ENCODE assay signal across 10 cellular contexts in the genomic region with DNA sequence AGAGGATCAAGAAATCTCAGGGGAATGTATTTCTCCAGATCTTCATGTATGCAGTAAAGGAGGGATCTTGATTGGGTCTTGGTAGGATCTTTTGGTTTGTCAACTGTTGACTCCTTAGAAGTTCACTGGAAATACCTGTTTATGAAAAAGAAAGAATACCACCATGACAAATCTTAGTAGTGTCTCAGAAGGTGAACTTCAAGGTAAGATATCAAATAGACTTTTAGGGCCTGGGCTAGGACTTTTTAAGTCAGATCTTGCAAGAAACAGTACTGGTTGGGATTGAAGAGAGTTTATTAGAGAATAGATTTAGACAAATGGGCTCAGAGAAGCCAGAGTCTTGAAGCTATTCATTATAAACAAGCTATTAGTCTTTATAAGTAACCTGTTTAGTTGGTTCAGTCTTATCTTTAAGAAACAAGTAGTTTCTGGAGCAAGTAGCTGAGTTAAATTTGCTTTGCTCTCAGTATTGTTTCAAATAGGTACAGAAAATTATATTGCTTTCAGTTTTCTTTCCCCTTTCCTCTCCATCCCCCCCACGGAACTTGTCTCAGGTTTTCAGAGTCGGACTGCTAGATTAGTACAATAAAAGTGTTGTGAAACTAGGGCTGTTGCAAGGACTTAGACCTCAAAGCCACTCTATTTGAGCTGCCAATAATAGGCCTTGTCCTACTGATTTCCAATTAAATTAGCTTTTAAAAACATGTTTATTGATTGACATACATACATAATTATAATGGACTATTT.
DNase-seq lines count a peak whose midpoint lies in the region; ATAC-seq and TF ChIP-seq lines count a peak whose summit lies in the region.
"Had no signal": no experiment of that assay in that cellular context is flagged by ENCODE, and none has a peak within 500 bp of the region (broad histone marks: within the 10 kb centered on the region; RNA-seq: fewer than 3 reads in every experiment).

No MANE protein-coding gene starts in this region.

- TF ChIP-seq CTCF in GM10248 (IDR thresholded peaks at IDR 0.05; ENCODE audit: control extremely low read depth, extremely low read depth, low read depth, missing control alignments) (no peak), activated B cell treated with CpG ODN at 0.5 μM for 24 hours (IDR thresholded peaks at IDR 0.05) (no peak)

- intact Hi-C loops in activated B cell treated with CpG ODN at 0.5 μM for 24 hours (cut with micrococcal nuclease) = loop anchor here (2.0 kb wide), 1 partner anchor 21 kb away; no protein-coding TSS in a partner anchor
- intact Hi-C loops in activated CD4-positive, alpha-beta T cell treated with anti-CD3 and anti-CD28 coated beads, Interleukin-2, amount 10 ng/mL, durations not matched to agents 24 days and 14 days (cut with micrococcal nuclease) = no loop called here

- ATAC-seq in GM19468 (IDR thresholded peaks at IDR 0.05; ENCODE audit: extremely low read depth, unreplicated experiment) (peak; percentile 92), HG03139 (IDR thresholded peaks at IDR 0.05; ENCODE audit: unreplicated experiment) (peak; percentile 98), activated B cell treated with CpG ODN at 0.5 μM for 24 hours (ENCODE audit: low read depth) (peak; percentile 67)
- ATAC-seq: T-cell had no signal

- H3K36me3 Mint-ChIP-seq in activated B cell treated with CpG ODN at 0.5 μM for 24 hours (ENCODE audit: low read depth) = no peaks in the 10 kb centered on the region
- no peaks in the 10 kb centered on the region for H3K36me3 Mint-ChIP-seq in activated CD4-positive, alpha-beta T cell treated with anti-CD3 and anti-CD28 coated beads, Interleukin-2, amount 10 ng/mL, durations not matched to agents 24 days and 14 days (ENCODE audit: low read depth)
- H3K36me3 Mint-ChIP-seq: T-cell had no signal

- H3K27me3 Mint-ChIP-seq in activated B cell treated with CpG ODN at 0.5 μM for 24 hours = peaks cover 5% of the 10 kb centered on the region
- peaks cover 6% of the 10 kb centered on the region for H3K27me3 Mint-ChIP-seq in activated CD4-positive, alpha-beta T cell treated with anti-CD3 and anti-CD28 coated beads, Interleukin-2, amount 10 ng/mL, durations not matched to agents 24 days and 14 days

- peaks cover 17% of the 10 kb centered on the region for H3K4me1 Mint-ChIP-seq in activated B cell treated with CpG ODN at 0.5 μM for 24 hours
- peaks cover 2% of the 10 kb centered on the region for H3K4me1 Mint-ChIP-seq in activated CD4-positive, alpha-beta T cell treated with anti-CD3 and anti-CD28 coated beads, Interleukin-2, amount 10 ng/mL, durations not matched to agents 24 days and 14 days

- DNase-seq in GM10248 (ENCODE audit: extremely low spot score) = peak; percentile 60
- no peak for DNase-seq in activated B cell treated with CpG ODN at 0.5 μM for 24 hours
- DNase-seq in D341Med (ENCODE audit: low spot score) = no peak
- no peak for DNase-seq in activated CD4-positive, alpha-beta T cell treated with anti-CD3 and anti-CD28 coated beads, Interleukin-2, amount 10 ng/mL, durations not matched to agents 24 days and 14 days
- no peak for DNase-seq in SHP77 treated with DMSO at 0.1 percent for 48 hours (lab: John Stamatoyannopoulos, UW)
- no peak for DNase-seq in iPS-NIHi11 (ENCODE audit: low spot score)
- DNase-seq: stomach, T-cell had no signal

- no peak overlapping the region for H3K4me3 Mint-ChIP-seq in activated B cell treated with CpG ODN at 0.5 μM for 24 hours
- H3K4me3 Mint-ChIP-seq in activated CD4-positive, alpha-beta T cell treated with anti-CD3 and anti-CD28 coated beads, Interleukin-2, amount 10 ng/mL, durations not matched to agents 24 days and 14 days = no peak overlapping the region
- H3K4me3 Mint-ChIP-seq: T-cell had no signal

- POLR2A ChIA-PET in GM10248 (lab: Yijun Ruan, JAX) (no interaction called here), activated B cell treated with CpG ODN at 0.5 μM for 24 hours (lab: Charles Lee) (no interaction called here)

- H3K27ac Mint-ChIP-seq in activated B cell treated with CpG ODN at 0.5 μM for 24 hours = peak overlapping the region; percentile 78
- H3K27ac Mint-ChIP-seq in activated CD4-positive, alpha-beta T cell treated with anti-CD3 and anti-CD28 coated beads, Interleukin-2, amount 10 ng/mL, durations not matched to agents 24 days and 14 days = no peak overlapping the region
- H3K27ac Mint-ChIP-seq: T-cell had no signal

- H3K9me3 Mint-ChIP-seq in activated B cell treated with CpG ODN at 0.5 μM for 24 hours = no peaks in the 10 kb centered on the region
- peaks cover 4% of the 10 kb centered on the region for H3K9me3 Mint-ChIP-seq in activated CD4-positive, alpha-beta T cell treated with anti-CD3 and anti-CD28 coated beads, Interleukin-2, amount 10 ng/mL, durations not matched to agents 24 days and 14 days
- H3K9me3 Mint-ChIP-seq: T-cell had no signal

- CTCF ChIA-PET in GM10248 (lab: Yijun Ruan, JAX) (interaction anchor here (0.7 to 1.6 kb wide), 6 partner anchors 8 to 1659 kb away, joined by 3 to 6 read pairs (median 3); no protein-coding TSS in a partner anchor), activated B cell treated with CpG ODN at 0.5 μM for 24 hours (lab: Charles Lee) (interaction anchor here (0.9 kb wide), 1 partner anchor 684 kb away, joined by 3 read pairs; no protein-coding TSS in a partner anchor)
